ENCODE assay signal across 1 cellular context in genomic region chr7:75955293-75955938, GRCh38.
TF ChIP-seq lines count a peak whose summit lies in the region.

No MANE protein-coding gene starts in this region.

TF ChIP-seq in HepG2, 621 proteins besides CTCF, POLR2A, EP300 and RAD21:
- TF ChIP-seq SSRP1 (CRISPR knock-in tag; IDR thresholded peaks at IDR 0.05): no peak
- peak; percentile 78 for TF ChIP-seq RBM22 (optimal IDR thresholded peaks at IDR 0.05; ENCODE audit: low read length)
- TF ChIP-seq, protein P1, sequence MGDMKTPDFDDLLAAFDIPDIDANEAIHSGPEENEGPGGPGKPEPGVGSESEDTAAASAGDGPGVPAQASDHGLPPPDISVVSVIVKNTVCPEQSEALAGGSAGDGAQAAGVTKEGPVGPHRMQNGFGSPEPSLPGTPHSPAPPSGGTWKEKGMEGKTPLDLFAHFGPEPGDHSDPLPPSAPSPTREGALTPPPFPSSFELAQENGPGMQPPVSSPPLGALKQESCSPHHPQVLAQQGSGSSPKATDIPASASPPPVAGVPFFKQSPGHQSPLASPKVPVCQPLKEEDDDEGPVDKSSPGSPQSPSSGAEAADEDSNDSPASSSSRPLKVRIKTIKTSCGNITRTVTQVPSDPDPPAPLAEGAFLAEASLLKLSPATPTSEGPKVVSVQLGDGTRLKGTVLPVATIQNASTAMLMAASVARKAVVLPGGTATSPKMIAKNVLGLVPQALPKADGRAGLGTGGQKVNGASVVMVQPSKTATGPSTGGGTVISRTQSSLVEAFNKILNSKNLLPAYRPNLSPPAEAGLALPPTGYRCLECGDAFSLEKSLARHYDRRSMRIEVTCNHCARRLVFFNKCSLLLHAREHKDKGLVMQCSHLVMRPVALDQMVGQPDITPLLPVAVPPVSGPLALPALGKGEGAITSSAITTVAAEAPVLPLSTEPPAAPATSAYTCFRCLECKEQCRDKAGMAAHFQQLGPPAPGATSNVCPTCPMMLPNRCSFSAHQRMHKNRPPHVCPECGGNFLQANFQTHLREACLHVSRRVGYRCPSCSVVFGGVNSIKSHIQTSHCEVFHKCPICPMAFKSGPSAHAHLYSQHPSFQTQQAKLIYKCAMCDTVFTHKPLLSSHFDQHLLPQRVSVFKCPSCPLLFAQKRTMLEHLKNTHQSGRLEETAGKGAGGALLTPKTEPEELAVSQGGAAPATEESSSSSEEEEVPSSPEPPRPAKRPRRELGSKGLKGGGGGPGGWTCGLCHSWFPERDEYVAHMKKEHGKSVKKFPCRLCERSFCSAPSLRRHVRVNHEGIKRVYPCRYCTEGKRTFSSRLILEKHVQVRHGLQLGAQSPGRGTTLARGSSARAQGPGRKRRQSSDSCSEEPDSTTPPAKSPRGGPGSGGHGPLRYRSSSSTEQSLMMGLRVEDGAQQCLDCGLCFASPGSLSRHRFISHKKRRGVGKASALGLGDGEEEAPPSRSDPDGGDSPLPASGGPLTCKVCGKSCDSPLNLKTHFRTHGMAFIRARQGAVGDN (CRISPR knock-in tag; IDR thresholded peaks at IDR 0.05): peak; percentile 16; the same call in 1 of the 2 replicates
